In the genomic region with DNA sequence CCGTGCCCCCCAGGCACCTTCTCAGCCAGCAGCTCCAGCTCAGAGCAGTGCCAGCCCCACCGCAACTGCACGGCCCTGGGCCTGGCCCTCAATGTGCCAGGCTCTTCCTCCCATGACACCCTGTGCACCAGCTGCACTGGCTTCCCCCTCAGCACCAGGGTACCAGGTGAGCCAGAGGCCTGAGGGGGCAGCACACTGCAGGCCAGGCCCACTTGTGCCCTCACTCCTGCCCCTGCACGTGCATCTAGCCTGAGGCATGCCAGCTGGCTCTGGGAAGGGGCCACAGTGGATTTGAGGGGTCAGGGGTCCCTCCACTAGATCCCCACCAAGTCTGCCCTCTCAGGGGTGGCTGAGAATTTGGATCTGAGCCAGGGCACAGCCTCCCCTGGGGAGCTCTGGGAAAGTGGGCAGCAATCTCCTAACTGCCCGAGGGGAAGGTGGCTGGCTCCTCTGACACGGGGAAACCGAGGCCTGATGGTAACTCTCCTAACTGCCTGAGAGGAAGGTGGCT, we compare ENCODE assay signal across 7 cellular contexts. TPM values are rescaled to one million over a fixed set of nuclear protein-coding genes. Genes with fewer than 3 reads are reported as not detected.
A peak's percentile ranks its signal among the peaks of the same experiment; 100 is the strongest.
DNase-seq lines count a peak whose midpoint lies in the region; ATAC-seq and TF ChIP-seq lines count a peak whose summit lies in the region.
"Had no signal": no experiment of that assay in that cellular context is flagged by ENCODE, and none has a peak within 500 bp of the region (broad histone marks: within the 10 kb centered on the region; RNA-seq: fewer than 3 reads in every experiment).

No MANE protein-coding gene starts in this region.

- no peaks in the 10 kb centered on the region for H3K9me3 ChIP-seq in BE2C
- no peaks in the 10 kb centered on the region for H3K9me3 ChIP-seq in SK-N-SH

- CTCF ChIA-PET in SK-N-SH (lab: Yijun Ruan, JAX) = interaction anchor here (0.6 to 1.3 kb wide), 5 partner anchors 11 to 276 kb away, joined by 3 to 6 read pairs (median 3); no protein-coding TSS in a partner anchor

- no peak overlapping the region for H3K4me3 ChIP-seq in BE2C (ENCODE audit: low read depth, low read length)
- H3K4me3 ChIP-seq in SK-N-SH (ENCODE audit: low read depth in 2 of 2, low read length in 1 of 2) = peak overlapping the region in 1 of 2 experiments; percentile 25; a peak in 1 of 4 replicates
- H3K4me3 ChIP-seq in kidney epithelial cell (ENCODE audit: low read depth, low read length) = peak overlapping the region; percentile 64

- no peak overlapping the region for H2AFZ ChIP-seq in SK-N-SH (ENCODE audit: low read depth)

- H3K36me3 ChIP-seq in BE2C (no peaks in the 10 kb centered on the region), SK-N-SH (replicated peaks in 1 of 2; ENCODE audit: control insufficient read depth in 1 of 2, insufficient read depth in 2 of 2, low read length in 1 of 2) (peaks cover 0 to 9% of the 10 kb centered on the region in 2 experiments), kidney epithelial cell (ENCODE audit: control insufficient read depth, insufficient read depth, low read length) (no peaks in the 10 kb centered on the region)

- no peaks in the 10 kb centered on the region for H3K27me3 ChIP-seq in BE2C
- H3K27me3 ChIP-seq in SK-N-SH (ENCODE audit: insufficient read depth) = no peaks in the 10 kb centered on the region
- no peaks in the 10 kb centered on the region for H3K27me3 ChIP-seq in kidney epithelial cell (ENCODE audit: control insufficient read depth, insufficient read depth, low read length)

- no peak for TF ChIP-seq EP300 in SK-N-SH (IDR thresholded peaks at IDR 0.05; ENCODE audit: borderline replicate concordance in 1 of 2, low read depth in 1 of 2, low read length in 1 of 2)

- no peaks in the 10 kb centered on the region for H4K20me1 ChIP-seq in SK-N-SH (ENCODE audit: insufficient read depth)

- POLR2A ChIA-PET in SK-N-SH (lab: Yijun Ruan, JAX) = interaction anchor here (0.7 to 3.4 kb wide), 7 partner anchors 11 to 282 kb away, joined by 3 to 22 read pairs (median 3); partner anchors contain the start of genes ARFRP1, RTEL1, SAMD10 and STMN3

- H3K9me2 ChIP-seq in SK-N-SH = no peaks in the 10 kb centered on the region

- H3K4me2 ChIP-seq in SK-N-SH = no peak overlapping the region

- peak overlapping the region in 1 of 2 experiments; percentile 85; a peak in 1 of 4 replicates for H3K27ac ChIP-seq in SK-N-SH (ENCODE audit: low read depth in 2 of 2, low read length in 1 of 2)

- DNase-seq in BE2C = peak; percentile 40
- peak; percentile 73 for DNase-seq in SK-N-SH
- DNase-seq in kidney epithelial cell (ENCODE audit: low read depth) = no peak
- DNase-seq in NCI-H128 (lab: John Stamatoyannopoulos, UW; ENCODE audit: unreplicated experiment) = no peak
- DNase-seq: nucleus accumbens had no signal

- TF ChIP-seq CTCF in BE2C (IDR thresholded peaks at IDR 0.05; ENCODE audit: low read depth, low read length) (no peak), SK-N-SH (IDR thresholded peaks at IDR 0.05) (no peak), kidney epithelial cell (IDR thresholded peaks at IDR 0.05; ENCODE audit: insufficient read depth, low read length, poor library complexity, severe bottlenecking) (peak; percentile 4)

- no peaks in the 10 kb centered on the region for H3F3A ChIP-seq in SK-N-SH (replicated peaks; ENCODE audit: insufficient read depth)

- no peaks in the 10 kb centered on the region for H3K79me2 ChIP-seq in SK-N-SH (ENCODE audit: insufficient read depth)

- H3K9ac ChIP-seq in SK-N-SH = no peak overlapping the region

- WGBS in SK-N-SH (ENCODE audit: low lambda C conversion rate) = 60% methylated on average over 2 of the region's 7 CpGs

- ATAC-seq in HG02840 (IDR thresholded peaks at IDR 0.05; ENCODE audit: low FRiP score, unreplicated experiment) (no peak), HG02852 (IDR thresholded peaks at IDR 0.05; ENCODE audit: unreplicated experiment) (no peak)

- no peak for TF ChIP-seq RAD21 in SK-N-SH (IDR thresholded peaks at IDR 0.05; ENCODE audit: low read length)

- H3K4me1 ChIP-seq in BE2C (peaks cover 44% of the 10 kb centered on the region), SK-N-SH (ENCODE audit: control insufficient read depth in 1 of 2, insufficient read depth in 2 of 2, low read depth in 1 of 2, low read length in 1 of 2) (peaks cover 22 to 30% of the 10 kb centered on the region in 2 experiments; a peak in 3 of 4 replicates)

TF ChIP-seq in SK-N-SH, 30 proteins besides CTCF, POLR2A, EP300 and RAD21:
- no peak for TF ChIP-seq EZH2phosphoT487 (IDR thresholded peaks at IDR 0.05; ENCODE audit: borderline replicate concordance, low read depth)
- TF ChIP-seq NFIC (IDR thresholded peaks at IDR 0.05; ENCODE audit: borderline replicate concordance) = 0 out of 2 replicates have a peak, but pooled peaks have one; percentile 18
- TF ChIP-seq MEF2A (IDR thresholded peaks at IDR 0.05; ENCODE audit: borderline replicate concordance, low read depth) = no peak
- no peak for TF ChIP-seq ELF1 (IDR thresholded peaks at IDR 0.05)

RNA-seq across cellular contexts. Expression of gene TNFRSF6B, which starts 1.0 kb away (rescaled TPM):
- polyA plus RNA-seq in BE2C (2012; ENCODE audit: insufficient read depth, insufficient read length, low read depth) = not detected
- polyA plus RNA-seq in SK-N-SH (2012; rRNA removed) = 8.2 and 9.4 TPM in 2 replicates
- 3.6 and 6.1 TPM in 2 replicates for polyA plus RNA-seq in SK-N-SH (2012; cell fraction: cytosol; rRNA removed)
- 18.3 and 28.9 TPM in 2 replicates for polyA plus RNA-seq in SK-N-SH (2012; cell fraction: nucleus; rRNA removed)
- 97.0 and 119 TPM in 2 replicates for total RNA-seq in kidney epithelial cell

RNA-seq across cellular contexts. Expression of gene ARFRP1, which starts 10.4 kb away (rescaled TPM):
- 115 TPM for polyA plus RNA-seq in BE2C (2012; ENCODE audit: insufficient read depth, insufficient read length, low read depth)
- polyA plus RNA-seq in SK-N-SH (2012; rRNA removed) = 65.4 and 72.8 TPM in 2 replicates
- polyA plus RNA-seq in SK-N-SH (2012; cell fraction: cytosol; rRNA removed) = 47.9 and 57.4 TPM in 2 replicates
- 132 and 145 TPM in 2 replicates for polyA plus RNA-seq in SK-N-SH (2012; cell fraction: nucleus; rRNA removed)
- 47.7 and 56.9 TPM in 2 replicates for total RNA-seq in kidney epithelial cell

RNA-seq across cellular contexts. Expression of gene ZGPAT, which starts 10.4 kb away (rescaled TPM):
- 122 TPM for polyA plus RNA-seq in BE2C (2012; ENCODE audit: insufficient read depth, insufficient read length, low read depth)
- polyA plus RNA-seq in SK-N-SH (2012; rRNA removed) = 33.7 and 36.8 TPM in 2 replicates
- polyA plus RNA-seq in SK-N-SH (2012; cell fraction: cytosol; rRNA removed) = 9.8 and 14.3 TPM in 2 replicates
- polyA plus RNA-seq in SK-N-SH (2012; cell fraction: nucleus; rRNA removed) = 152 and 206 TPM in 2 replicates
- total RNA-seq in kidney epithelial cell = 39.8 and 42.6 TPM in 2 replicates

RNA-seq across cellular contexts. Expression of gene LIME1, which starts 39.1 kb away (rescaled TPM):
- 49.0 TPM for polyA plus RNA-seq in BE2C (2012; ENCODE audit: insufficient read depth, insufficient read length, low read depth)
- polyA plus RNA-seq in SK-N-SH (2012; rRNA removed) = 10.9 and 12.3 TPM in 2 replicates
- 1.0 and 2.1 TPM in 2 replicates for polyA plus RNA-seq in SK-N-SH (2012; cell fraction: cytosol; rRNA removed)
- 118 and 180 TPM in 2 replicates for polyA plus RNA-seq in SK-N-SH (2012; cell fraction: nucleus; rRNA removed)
- 9.4 and 14.0 TPM in 2 replicates for total RNA-seq in kidney epithelial cell

RNA-seq across cellular contexts. Expression of gene RTEL1, which starts 39.3 kb away (rescaled TPM):
- polyA plus RNA-seq in BE2C (2012; ENCODE audit: insufficient read depth, insufficient read length, low read depth) = 73.4 TPM
- polyA plus RNA-seq in SK-N-SH (2012; rRNA removed) = 9.9 and 12.9 TPM in 2 replicates
- polyA plus RNA-seq in SK-N-SH (2012; cell fraction: cytosol; rRNA removed) = 1.5 and 2.4 TPM in 2 replicates
- polyA plus RNA-seq in SK-N-SH (2012; cell fraction: nucleus; rRNA removed) = 82.0 and 145 TPM in 2 replicates
- total RNA-seq in kidney epithelial cell = 18.6 and 30.7 TPM in 2 replicates

Comparison
In these comparisons a context has a peak if more than half of its experiments do, and no peak if none do; other contexts are left out.
1. DNase-seq: peak in BE2C (single experiment) and SK-N-SH (single experiment); none in kidney epithelial cell (single experiment) and NCI-H128 (single experiment).